In genomic region chr10:48307584-48307983, GRCh38 we compare ENCODE assay signal across 1 cellular context.
TF ChIP-seq lines count a peak whose summit lies in the region.

No MANE protein-coding gene starts in this region.

TF ChIP-seq in WTC11, 78 proteins besides CTCF, POLR2A, EP300 and RAD21 (continued from another document):
- TF ChIP-seq ZNF512 (CRISPR knock-in tag; IDR thresholded peaks at IDR 0.05; ENCODE audit: borderline replicate concordance), result no peak
- TF ChIP-seq NFATC4 (CRISPR knock-in tag; IDR thresholded peaks at IDR 0.05), result no peak
- TF ChIP-seq, protein P1, sequence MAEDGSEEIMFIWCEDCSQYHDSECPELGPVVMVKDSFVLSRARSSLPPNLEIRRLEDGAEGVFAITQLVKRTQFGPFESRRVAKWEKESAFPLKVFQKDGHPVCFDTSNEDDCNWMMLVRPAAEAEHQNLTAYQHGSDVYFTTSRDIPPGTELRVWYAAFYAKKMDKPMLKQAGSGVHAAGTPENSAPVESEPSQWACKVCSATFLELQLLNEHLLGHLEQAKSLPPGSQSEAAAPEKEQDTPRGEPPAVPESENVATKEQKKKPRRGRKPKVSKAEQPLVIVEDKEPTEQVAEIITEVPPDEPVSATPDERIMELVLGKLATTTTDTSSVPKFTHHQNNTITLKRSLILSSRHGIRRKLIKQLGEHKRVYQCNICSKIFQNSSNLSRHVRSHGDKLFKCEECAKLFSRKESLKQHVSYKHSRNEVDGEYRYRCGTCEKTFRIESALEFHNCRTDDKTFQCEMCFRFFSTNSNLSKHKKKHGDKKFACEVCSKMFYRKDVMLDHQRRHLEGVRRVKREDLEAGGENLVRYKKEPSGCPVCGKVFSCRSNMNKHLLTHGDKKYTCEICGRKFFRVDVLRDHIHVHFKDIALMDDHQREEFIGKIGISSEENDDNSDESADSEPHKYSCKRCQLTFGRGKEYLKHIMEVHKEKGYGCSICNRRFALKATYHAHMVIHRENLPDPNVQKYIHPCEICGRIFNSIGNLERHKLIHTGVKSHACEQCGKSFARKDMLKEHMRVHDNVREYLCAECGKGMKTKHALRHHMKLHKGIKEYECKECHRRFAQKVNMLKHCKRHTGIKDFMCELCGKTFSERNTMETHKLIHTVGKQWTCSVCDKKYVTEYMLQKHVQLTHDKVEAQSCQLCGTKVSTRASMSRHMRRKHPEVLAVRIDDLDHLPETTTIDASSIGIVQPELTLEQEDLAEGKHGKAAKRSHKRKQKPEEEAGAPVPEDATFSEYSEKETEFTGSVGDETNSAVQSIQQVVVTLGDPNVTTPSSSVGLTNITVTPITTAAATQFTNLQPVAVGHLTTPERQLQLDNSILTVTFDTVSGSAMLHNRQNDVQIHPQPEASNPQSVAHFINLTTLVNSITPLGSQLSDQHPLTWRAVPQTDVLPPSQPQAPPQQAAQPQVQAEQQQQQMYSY (CRISPR knock-in tag; IDR thresholded peaks at IDR 0.05), result no peak
- TF ChIP-seq, protein P2, sequence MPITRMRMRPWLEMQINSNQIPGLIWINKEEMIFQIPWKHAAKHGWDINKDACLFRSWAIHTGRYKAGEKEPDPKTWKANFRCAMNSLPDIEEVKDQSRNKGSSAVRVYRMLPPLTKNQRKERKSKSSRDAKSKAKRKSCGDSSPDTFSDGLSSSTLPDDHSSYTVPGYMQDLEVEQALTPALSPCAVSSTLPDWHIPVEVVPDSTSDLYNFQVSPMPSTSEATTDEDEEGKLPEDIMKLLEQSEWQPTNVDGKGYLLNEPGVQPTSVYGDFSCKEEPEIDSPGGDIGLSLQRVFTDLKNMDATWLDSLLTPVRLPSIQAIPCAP (CRISPR knock-in tag; IDR thresholded peaks at IDR 0.05), result no peak
- TF ChIP-seq, protein P3, sequence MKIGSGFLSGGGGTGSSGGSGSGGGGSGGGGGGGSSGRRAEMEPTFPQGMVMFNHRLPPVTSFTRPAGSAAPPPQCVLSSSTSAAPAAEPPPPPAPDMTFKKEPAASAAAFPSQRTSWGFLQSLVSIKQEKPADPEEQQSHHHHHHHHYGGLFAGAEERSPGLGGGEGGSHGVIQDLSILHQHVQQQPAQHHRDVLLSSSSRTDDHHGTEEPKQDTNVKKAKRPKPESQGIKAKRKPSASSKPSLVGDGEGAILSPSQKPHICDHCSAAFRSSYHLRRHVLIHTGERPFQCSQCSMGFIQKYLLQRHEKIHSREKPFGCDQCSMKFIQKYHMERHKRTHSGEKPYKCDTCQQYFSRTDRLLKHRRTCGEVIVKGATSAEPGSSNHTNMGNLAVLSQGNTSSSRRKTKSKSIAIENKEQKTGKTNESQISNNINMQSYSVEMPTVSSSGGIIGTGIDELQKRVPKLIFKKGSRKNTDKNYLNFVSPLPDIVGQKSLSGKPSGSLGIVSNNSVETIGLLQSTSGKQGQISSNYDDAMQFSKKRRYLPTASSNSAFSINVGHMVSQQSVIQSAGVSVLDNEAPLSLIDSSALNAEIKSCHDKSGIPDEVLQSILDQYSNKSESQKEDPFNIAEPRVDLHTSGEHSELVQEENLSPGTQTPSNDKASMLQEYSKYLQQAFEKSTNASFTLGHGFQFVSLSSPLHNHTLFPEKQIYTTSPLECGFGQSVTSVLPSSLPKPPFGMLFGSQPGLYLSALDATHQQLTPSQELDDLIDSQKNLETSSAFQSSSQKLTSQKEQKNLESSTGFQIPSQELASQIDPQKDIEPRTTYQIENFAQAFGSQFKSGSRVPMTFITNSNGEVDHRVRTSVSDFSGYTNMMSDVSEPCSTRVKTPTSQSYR (CRISPR knock-in tag; IDR thresholded peaks at IDR 0.05), result no peak
